Comparison of ENCODE assay signal across 27 cellular contexts in genomic region chr4:39054497-39054896, GRCh38. TPM values are rescaled to one million over a fixed set of nuclear protein-coding genes. Genes with fewer than 3 reads are reported as not detected.
DNase-seq lines count a peak whose midpoint lies in the region; ATAC-seq and TF ChIP-seq lines count a peak whose summit lies in the region.
"Had no signal": no experiment of that assay in that cellular context is flagged by ENCODE, and none has a peak within 500 bp of the region (broad histone marks: within the 10 kb centered on the region; RNA-seq: fewer than 3 reads in every experiment).

No MANE protein-coding gene starts in this region.

- WGBS in heart right ventricle, 2 donors: 83 to 87% methylated on average over 3 of the region's 3 CpGs

- intact Hi-C loops in heart right ventricle (cut with DNase I): no loop called here

- TF ChIP-seq CTCF in cardiac muscle cell (IDR thresholded peaks at IDR 0.05; ENCODE audit: low read depth, low read length) (no peak), heart right ventricle (IDR thresholded peaks at IDR 0.05) (no peak), fibroblast of villous mesenchyme (IDR thresholded peaks at IDR 0.05; ENCODE audit: insufficient read depth, low read depth, low read length) (no peak)

- H3K27me3 ChIP-seq in cardiac muscle cell: no peaks in the 10 kb centered on the region
- H3K27me3 ChIP-seq in heart right ventricle: no peaks in the 10 kb centered on the region
- H3K27me3 ChIP-seq: brain microvascular endothelial cell, hepatocyte, right lobe of liver had no signal

- H3K9me3 ChIP-seq in cardiac muscle cell (ENCODE audit: low read depth) (no peaks in the 10 kb centered on the region), heart right ventricle (no peaks in the 10 kb centered on the region)
- H3K9me3 ChIP-seq: Caco-2, right lobe of liver had no signal

- ATAC-seq in heart right ventricle: no peak
- ATAC-seq: effector memory CD8-positive, alpha-beta T cell; esophagus mucosa; HepG2; natural killer cell treated with Interleukin-12 subunit alpha and Interleukin-12 subunit beta and Interleukin-15 and Interleukin-18, amount 100 ng/mL, for 72 hours had no signal

- H3K27ac ChIP-seq in cardiac muscle cell: peak overlapping the region; percentile 68
- H3K27ac ChIP-seq in heart right ventricle: no peak overlapping the region
- H3K27ac ChIP-seq: brain microvascular endothelial cell, hepatocyte, parathyroid adenoma, right lobe of liver had no signal

- H3K4me3 ChIP-seq in cardiac muscle cell: no peak overlapping the region
- H3K4me3 ChIP-seq in heart right ventricle: no peak overlapping the region
- H3K4me3 ChIP-seq in fibroblast of villous mesenchyme (ENCODE audit: low read depth, low read length): no peak overlapping the region
- H3K4me3 ChIP-seq: hepatocyte, right lobe of liver had no signal

- no peaks in the 10 kb centered on the region for H3K36me3 ChIP-seq in cardiac muscle cell
- no peaks in the 10 kb centered on the region for H3K36me3 ChIP-seq in heart right ventricle
- H3K36me3 ChIP-seq: right lobe of liver had no signal

- DNase-seq in cardiac muscle cell (ENCODE audit: low read depth in 1 of 2, low spot score in 1 of 2) (no peak), heart right ventricle (no peak), NCI-H82 (lab: John Stamatoyannopoulos, UW) (peak; percentile 92), fibroblast of villous mesenchyme (ENCODE audit: low read depth) (peak; percentile 7), DMS 273 (lab: John Stamatoyannopoulos, UW; ENCODE audit: unreplicated experiment) (no peak), SHP77 treated with DMSO at 0.1 percent for 48 hours (lab: John Stamatoyannopoulos, UW) (no peak), hypothalamus (lab: John Stamatoyannopoulos, UW) (no peak)
- no peak for DNase-seq in NK-92 treated with Interleukin-12 subunit alpha and Interleukin-12 subunit beta, amount 100 ng/mL, for 24 hours (lab: John Stamatoyannopoulos, UW)
- DNase-seq: activated CD4-positive, CD25-positive, alpha-beta regulatory T cell treated with anti-CD3 and anti-CD28 coated beads, Interleukin-2, amount 50 U/mL, for 72 hours; brain microvascular endothelial cell; C1 segment of cervical spinal cord; Caco-2; effector memory CD8-positive, alpha-beta T cell; EL; foreskin melanocyte; immature natural killer cell; NCI-H1092 treated with DMSO at 0.1 percent for 48 hours; NCI-H69; right lobe of liver; stimulated activated CD4-positive, alpha-beta T cell treated with anti-CD3 and anti-CD28 coated beads, Interleukin-4, amount 100 ng/mL, for 4 hours; stimulated activated naive CD4-positive, alpha-beta T cell treated with Interleukin-2 at 50 U/mL for 16 hours; T1000 had no signal

- peaks cover 12% of the 10 kb centered on the region for H3K4me1 ChIP-seq in cardiac muscle cell (ENCODE audit: low read depth)
- H3K4me1 ChIP-seq in heart right ventricle: peaks cover 0 to 29% (median 8%) of the 10 kb centered on the region in 9 donors
- H3K4me1 ChIP-seq: Caco-2, parathyroid adenoma had no signal

RNA-seq across cellular contexts. Expression of gene KLHL5, which starts 7.5 kb away (rescaled TPM):
- total RNA-seq in cardiac muscle cell (17.3 and 27.7 TPM in 2 replicates), heart right ventricle (10 to 100 TPM in 7 of 10 donors, 1 to 10 TPM in 3; 8.5 to 22.7 (median 13.1) TPM), fibroblast of villous mesenchyme (123 and 156 TPM in 2 replicates)
- polyA plus RNA-seq in cardiac muscle cell (20.7 and 27.4 TPM in 2 replicates), heart right ventricle (1 to 10 TPM; 4.2 to 8.4 TPM)

RNA-seq across cellular contexts. Expression of gene TMEM156, which starts 22.3 kb away (rescaled TPM):
- not detected in 2 replicates for total RNA-seq in cardiac muscle cell
- not detected in 2 replicates for polyA plus RNA-seq in cardiac muscle cell
- total RNA-seq in heart right ventricle: 1 to 10 TPM in 1 of 10 donors, under 1 TPM in 3, not detected in 6; 0.11 to 1.1 (median 0.13) TPM
- polyA plus RNA-seq in heart right ventricle: under 1 TPM in 1 of 2 donors, not detected in 1; 0.10 TPM
- under 0.01 TPM in 1 of 2 replicates, not detected in the other for total RNA-seq in fibroblast of villous mesenchyme
- total RNA-seq: Caco-2, HepG2 had no signal
- polyA plus RNA-seq: hepatocyte had no signal

Comparison
In these comparisons a context has a peak if more than half of its experiments do, and no peak if none do; other contexts are left out.
1. DNase-seq: peak in NCI-H82 (single experiment) and fibroblast of villous mesenchyme (single experiment); none in cardiac muscle cell (0 of 2), heart right ventricle (0 of 2), DMS 273 (single experiment), SHP77 treated with DMSO at 0.1 percent for 48 hours (single experiment), hypothalamus (0 of 51) and NK-92 treated with Interleukin-12 subunit alpha and Interleukin-12 subunit beta, amount 100 ng/mL, for 24 hours (single experiment).